ENCODE assay signal across 19 cellular contexts in the genomic region with DNA sequence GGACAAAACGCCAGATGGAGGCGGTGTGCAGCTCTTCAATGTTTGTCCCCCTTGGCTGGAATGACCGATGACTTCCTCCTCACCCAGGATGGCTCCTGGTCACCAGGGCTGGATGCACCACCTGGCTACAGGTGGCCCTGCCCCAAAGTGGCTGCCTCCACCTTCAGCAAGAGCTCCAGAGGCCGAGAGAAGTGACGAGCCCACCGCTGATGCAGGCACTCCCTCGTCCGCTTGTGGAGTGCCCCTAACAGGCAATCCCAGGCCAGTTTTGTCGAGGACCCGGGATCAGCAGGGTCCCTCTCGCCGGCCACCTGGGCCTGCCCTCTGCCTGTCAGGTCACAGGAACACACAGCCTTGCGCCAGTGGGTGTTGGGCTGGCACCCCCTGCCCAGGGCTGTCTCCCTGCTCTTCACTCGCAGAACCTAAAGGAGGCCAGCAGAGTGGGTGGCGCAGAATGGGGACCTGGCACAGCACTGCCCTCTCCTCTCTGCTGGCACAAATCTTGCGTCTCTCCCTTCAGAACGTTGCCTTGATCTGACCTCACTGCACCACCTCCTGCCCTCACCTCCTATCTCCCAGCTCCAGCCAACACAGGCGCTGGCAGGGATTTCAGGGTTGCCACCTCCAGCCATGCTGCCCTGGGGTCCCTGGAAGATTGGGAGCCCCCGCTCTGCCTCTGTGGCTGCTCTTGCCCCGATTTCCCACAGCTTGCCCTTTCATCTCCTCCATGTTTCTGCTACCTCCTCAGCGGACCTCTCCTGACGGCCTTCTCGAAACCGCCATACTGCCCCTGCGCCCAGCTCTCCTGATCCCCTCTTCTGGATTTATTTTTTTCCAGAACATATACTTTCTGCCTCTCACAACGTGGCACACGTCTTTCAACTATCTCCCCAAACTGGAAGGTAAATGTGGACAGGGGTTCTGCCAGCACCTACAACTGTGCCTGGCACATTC.
DNase-seq lines count a peak whose midpoint lies in the region; ATAC-seq and TF ChIP-seq lines count a peak whose summit lies in the region.
"Had no signal": no experiment of that assay in that cellular context is flagged by ENCODE, and none has a peak within 500 bp of the region (broad histone marks: within the 10 kb centered on the region; RNA-seq: fewer than 3 reads in every experiment).

No MANE protein-coding gene starts in this region.

- intact Hi-C loops in tibial artery (cut with DNase I; ENCODE audit: low total_unique reads): no loop called here

- H3K27me3 ChIP-seq in tibial artery: no peaks in the 10 kb centered on the region
- H3K27me3 ChIP-seq: left lung had no signal

- no peaks in the 10 kb centered on the region for H3K4me1 Mint-ChIP-seq in stimulated activated naive CD8-positive, alpha-beta T cell treated with anti-CD3 and anti-CD28 coated beads, Interleukin-15, Interleukin-2, amounts not matched to agents 100 ng/mL and 50 ng/mL, for 24 hours (ENCODE audit: low read depth)
- peaks cover 0 to 3% of the 10 kb centered on the region in 2 donors for H3K4me1 Mint-ChIP-seq in effector memory CD8-positive, alpha-beta T cell (ENCODE audit: low read depth in 2 of 2)
- peaks cover 12% of the 10 kb centered on the region for H3K4me1 Mint-ChIP-seq in nephron

- TF ChIP-seq CTCF in nephron (IDR thresholded peaks at IDR 0.05; ENCODE audit: unreplicated experiment in 3 of 3): no peak
- no peak for TF ChIP-seq CTCF in tibial artery (IDR thresholded peaks at IDR 0.05)

- H3K4me3 Mint-ChIP-seq in stimulated activated naive CD8-positive, alpha-beta T cell treated with anti-CD3 and anti-CD28 coated beads, Interleukin-15, Interleukin-2, amounts not matched to agents 100 ng/mL and 50 ng/mL, for 24 hours: no peak overlapping the region
- H3K4me3 Mint-ChIP-seq in effector memory CD8-positive, alpha-beta T cell: no peak overlapping the region
- H3K4me3 Mint-ChIP-seq in nephron: no peak overlapping the region

- peaks cover 78 to 88% (median 80%) of the 10 kb centered on the region in 3 donors for H3K36me3 ChIP-seq in tibial artery

- H3K4me1 ChIP-seq in tibial artery: peaks cover 0 to 11% (median 4%) of the 10 kb centered on the region in 4 donors

- no peaks in the 10 kb centered on the region for H3K27me3 Mint-ChIP-seq in stimulated activated naive CD8-positive, alpha-beta T cell treated with anti-CD3 and anti-CD28 coated beads, Interleukin-15, Interleukin-2, amounts not matched to agents 100 ng/mL and 50 ng/mL, for 24 hours
- H3K27me3 Mint-ChIP-seq in effector memory CD8-positive, alpha-beta T cell: no peaks in the 10 kb centered on the region
- peaks cover 6% of the 10 kb centered on the region for H3K27me3 Mint-ChIP-seq in nephron (ENCODE audit: low read depth)

- no peak for DNase-seq in stimulated activated naive CD8-positive, alpha-beta T cell treated with anti-CD3 and anti-CD28 coated beads, Interleukin-15, Interleukin-2, amounts not matched to agents 100 U/mL and 50 U/mL, for 24 hours
- DNase-seq in effector memory CD8-positive, alpha-beta T cell: no peak
- DNase-seq in tibial artery: no peak
- DNase-seq in cerebellar cortex (ENCODE audit: low spot score): no peak
- no peak for DNase-seq in retina
- DNase-seq: activated gamma-delta T cell treated with Interleukin-2 at 50 U/mL for 16 hours; effector CD8-positive, alpha-beta T cell; left lung; NCI-H1105; NCI-H748 treated with DMSO at 0.1 percent for 48 hours; PC-9; stimulated activated CD4-positive, alpha-beta T cell treated with anti-CD3 and anti-CD28 coated beads, Interleukin-15, amount 100 ng/mL, for 24 hours had no signal

- ATAC-seq in stimulated activated naive CD8-positive, alpha-beta T cell treated with anti-CD3 and anti-CD28 coated beads, Interleukin-15, Interleukin-2, amounts not matched to agents 100 U/mL and 50 U/mL, for 24 hours: no peak
- ATAC-seq in effector memory CD8-positive, alpha-beta T cell (replicated peaks): no peak
- no peak for ATAC-seq in GM21526 (IDR thresholded peaks at IDR 0.05; ENCODE audit: low FRiP score, unreplicated experiment)
- ATAC-seq: GM12878, left lung had no signal

- H3K4me3 ChIP-seq in tibial artery: no peak overlapping the region
- H3K4me3 ChIP-seq: GM12878, left lung, PC-9, prostate gland had no signal

- peak overlapping the region; percentile 51 for H3K27ac Mint-ChIP-seq in stimulated activated naive CD8-positive, alpha-beta T cell treated with anti-CD3 and anti-CD28 coated beads, Interleukin-15, Interleukin-2, amounts not matched to agents 100 ng/mL and 50 ng/mL, for 24 hours
- H3K27ac Mint-ChIP-seq in effector memory CD8-positive, alpha-beta T cell: peak overlapping the region; percentile 63 to 82
- H3K27ac Mint-ChIP-seq in nephron: peak overlapping the region in 2 of 3 experiments; percentile 18 to 33

- peaks cover 31% of the 10 kb centered on the region for H3K36me3 Mint-ChIP-seq in stimulated activated naive CD8-positive, alpha-beta T cell treated with anti-CD3 and anti-CD28 coated beads, Interleukin-15, Interleukin-2, amounts not matched to agents 100 ng/mL and 50 ng/mL, for 24 hours (ENCODE audit: low read depth)
- peaks cover 47% of the 10 kb centered on the region for H3K36me3 Mint-ChIP-seq in effector memory CD8-positive, alpha-beta T cell (ENCODE audit: insufficient read depth)
- H3K36me3 Mint-ChIP-seq in nephron (ENCODE audit: low read depth): peaks cover 66% of the 10 kb centered on the region

- no peaks in the 10 kb centered on the region for H3K9me3 ChIP-seq in tibial artery
- H3K9me3 ChIP-seq: left lung, prostate gland had no signal

- no peaks in the 10 kb centered on the region for H3K9me3 Mint-ChIP-seq in stimulated activated naive CD8-positive, alpha-beta T cell treated with anti-CD3 and anti-CD28 coated beads, Interleukin-15, Interleukin-2, amounts not matched to agents 100 ng/mL and 50 ng/mL, for 24 hours
- no peaks in the 10 kb centered on the region for H3K9me3 Mint-ChIP-seq in effector memory CD8-positive, alpha-beta T cell
- H3K9me3 Mint-ChIP-seq in nephron: no peaks in the 10 kb centered on the region

- H3K27ac ChIP-seq in tibial artery: peak overlapping the region in 1 of 2 donors; percentile 36
- H3K27ac ChIP-seq: HL-60, KMS-11, left lung, PC-9 had no signal
